Comparison of ENCODE assay signal across 16 cellular contexts in genomic region chr2:42371621-42372473, GRCh38. TPM values are rescaled to one million over a fixed set of nuclear protein-coding genes. Genes with fewer than 3 reads are reported as not detected.
DNase-seq lines count a peak whose midpoint lies in the region; ATAC-seq and TF ChIP-seq lines count a peak whose summit lies in the region.
"Had no signal": no experiment of that assay in that cellular context is flagged by ENCODE, and none has a peak within 500 bp of the region (broad histone marks: within the 10 kb centered on the region; RNA-seq: fewer than 3 reads in every experiment).

No MANE protein-coding gene starts in this region.

- no TSS peak for BruUV-seq in OCI-LY7 (replicated peaks; lab: Mats Ljungman, UMichigan)

- H3K36me3 ChIP-seq in ovary: no peaks in the 10 kb centered on the region
- no peaks in the 10 kb centered on the region for H3K36me3 ChIP-seq in OCI-LY7 (ENCODE audit: insufficient read depth, low read length)
- H3K36me3 ChIP-seq: cardiac muscle cell, uterus had no signal

- no peak for TF ChIP-seq CTCF in choroid plexus epithelial cell (conservative IDR thresholded peaks at IDR 0.05; ENCODE audit: low read depth, low read length)
- TF ChIP-seq CTCF in ovary (IDR thresholded peaks at IDR 0.05): no peak
- no peak for TF ChIP-seq CTCF in OCI-LY7 (conservative IDR thresholded peaks at IDR 0.05; ENCODE audit: low read length)

- H3K9me3 ChIP-seq in ovary: no peaks in the 10 kb centered on the region
- no peaks in the 10 kb centered on the region for H3K9me3 ChIP-seq in OCI-LY7 (ENCODE audit: low read length)
- H3K9me3 ChIP-seq: uterus had no signal

- no peaks in the 10 kb centered on the region for H3K9me2 ChIP-seq in OCI-LY7 (ENCODE audit: insufficient read depth, low read length)

- TF ChIP-seq EP300 in ovary (IDR thresholded peaks at IDR 0.05): no peak

- H2AFZ ChIP-seq in OCI-LY7 (ENCODE audit: low read length): no peak overlapping the region

- POLR2A ChIA-PET in OCI-LY7 (lab: Charles Lee): interaction anchor here (0.6 to 1.1 kb wide), 6 partner anchors 10 to 138 kb away, joined by 3 to 4 read pairs (median 4); no protein-coding TSS in a partner anchor

- H3K4me3 ChIP-seq in choroid plexus epithelial cell (ENCODE audit: low read depth, low read length): no peak overlapping the region
- no peak overlapping the region for H3K4me3 ChIP-seq in ovary
- no peak overlapping the region for H3K4me3 ChIP-seq in OCI-LY7 (ENCODE audit: low read depth, low read length, poor library complexity, severe bottlenecking)
- H3K4me3 ChIP-seq: cardiac muscle cell, lung, uterus had no signal

- intact Hi-C loops in ovary (cut with DNase I): no loop called here
- intact Hi-C loops in OCI-LY7 (cut with micrococcal nuclease; ENCODE audit: unreplicated experiment): no loop called here
- intact Hi-C loops in Right ventricle myocardium superior (cut with DNase I): no loop called here

- no peaks in the 10 kb centered on the region for H3K79me2 ChIP-seq in OCI-LY7 (ENCODE audit: insufficient read depth, low read depth, low read length)

- no peaks in the 10 kb centered on the region for H4K20me1 ChIP-seq in OCI-LY7 (ENCODE audit: insufficient read depth, low read length)

- CTCF ChIA-PET in OCI-LY7 (lab: Charles Lee; ENCODE audit: unreplicated experiment): no interaction called here

- no peak for ATAC-seq in GM18873 (IDR thresholded peaks at IDR 0.05; ENCODE audit: low FRiP score, unreplicated experiment)
- no peak for ATAC-seq in Right ventricle myocardium superior (ENCODE audit: poor library complexity)

- H3K4me1 ChIP-seq in ovary (ENCODE audit: insufficient read depth) (peaks cover 8% of the 10 kb centered on the region), OCI-LY7 (ENCODE audit: insufficient read depth, low read length, poor library complexity, severe bottlenecking) (peaks cover 5% of the 10 kb centered on the region)
- H3K4me1 ChIP-seq: uterus had no signal

- no peaks in the 10 kb centered on the region for H3K27me3 ChIP-seq in ovary
- H3K27me3 ChIP-seq: cardiac muscle cell, uterus had no signal

- DNase-seq in ELF-1 (ENCODE audit: low read depth, low spot score) (peak; percentile 22), NCI-H446 (lab: John Stamatoyannopoulos, UW) (peak; percentile 29 to 72), choroid plexus epithelial cell (ENCODE audit: low read depth) (peak; percentile 12), ovary (peak in 4 of 5 donors; percentile 22 to 51 (median 48)), OCI-LY7 (ENCODE audit: low spot score) (no peak), Right ventricle myocardium superior (no peak)
- DNase-seq in activated CD8-positive, alpha-beta memory T cell treated with anti-CD3 and anti-CD28 coated beads for 24 hours: no peak
- DNase-seq: activated naive CD4-positive, alpha-beta T cell treated with anti-CD3 and anti-CD28 coated beads for 36 hours; DND-41; NCI-H2227 treated with DMSO at 0.1 percent for 48 hours; occipital lobe; stimulated activated CD4-positive, alpha-beta T cell treated with anti-CD3 and anti-CD28 coated beads, Interleukin-15, amount 100 ng/mL, for 24 hours; uterus had no signal

- 69 to 81% (median 75%) methylated on average over 11 of the region's 11 CpGs for WGBS in ovary, 3 donors

- H3K27ac ChIP-seq in ovary: peak overlapping the region in 1 of 2 donors; percentile 18
- no peak overlapping the region for H3K27ac ChIP-seq in OCI-LY7 (ENCODE audit: low read depth, low read length, poor library complexity, severe bottlenecking)
- H3K27ac ChIP-seq: cardiac muscle cell, uterus had no signal

- H3K4me2 ChIP-seq in OCI-LY7 (ENCODE audit: low read length): no peak overlapping the region

- TF ChIP-seq POLR2A in ovary (IDR thresholded peaks at IDR 0.05): no peak

RNA-seq across cellular contexts. Expression of gene COX7A2L, which starts 10.8 kb away (rescaled TPM):
- total RNA-seq in ovary (100 to 1,000 TPM; 130 to 294 (median 162) TPM), OCI-LY7 (2022) (118 and 152 TPM in 2 replicates), Right ventricle myocardium superior (90.1 TPM)
- polyA plus RNA-seq in ovary: 100 to 1,000 TPM; 189 to 254 TPM
- total RNA-seq in OCI-LY7 (2014; rRNA removed; shearing (Covaris generic)): 121 and 130 TPM in 2 replicates

Comparison
In these comparisons a context has a peak if more than half of its experiments do, and no peak if none do; other contexts are left out.
1. DNase-seq: peak in ELF-1 (single experiment), NCI-H446 (2 of 2), choroid plexus epithelial cell (single experiment) and ovary (4 of 5); none in OCI-LY7 (single experiment), Right ventricle myocardium superior (single experiment) and activated CD8-positive, alpha-beta memory T cell treated with anti-CD3 and anti-CD28 coated beads for 24 hours (single experiment).